ENCODE assay signal across 22 cellular contexts in the genomic region with DNA sequence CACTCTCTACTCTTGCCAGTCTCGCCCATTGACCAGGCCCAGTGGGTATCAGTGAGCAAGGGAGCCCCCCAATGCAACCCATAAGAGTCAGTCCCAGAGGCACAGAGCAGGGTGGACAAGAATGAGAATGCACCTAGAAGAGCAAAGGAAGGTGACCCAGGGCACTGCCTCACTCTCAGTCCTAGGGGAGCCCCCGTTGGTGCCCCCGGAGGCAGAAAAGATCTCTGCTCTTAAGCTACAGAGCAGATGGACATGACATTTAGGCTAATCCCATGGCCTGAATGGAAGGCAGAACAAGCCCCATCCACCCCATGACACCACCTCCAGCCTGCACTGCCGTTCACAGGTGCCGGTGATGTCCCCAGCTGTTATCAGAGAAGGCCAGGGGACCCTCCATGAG.
"Had no signal": no experiment of that assay in that cellular context is flagged by ENCODE, and none has a peak within 500 bp of the region (broad histone marks: within the 10 kb centered on the region; RNA-seq: fewer than 3 reads in every experiment).

No MANE protein-coding gene starts in this region.

- H3K36me3 Mint-ChIP-seq: mesothelial cell of epicardium had no signal

- DNase-seq: activated CD4-positive, alpha-beta T cell treated with anti-CD3 and anti-CD28 coated beads, Interleukin-2, amount 50 U/mL, for 1 hour; activated CD4-positive, CD25-positive, alpha-beta regulatory T cell treated with anti-CD3 and anti-CD28 coated beads, Interleukin-2, amount 50 U/mL, for 72 hours; activated CD8-positive, alpha-beta memory T cell treated with anti-CD3 and anti-CD28 coated beads for 24 hours; activated effector memory CD4-positive, alpha-beta T cell treated with anti-CD3 and anti-CD28 coated beads, Interleukin-2, amount 50 U/mL, for 16 hours; activated naive CD4-positive, alpha-beta T cell treated with anti-CD3 and anti-CD28 coated beads, Interleukin-2, amount 50 U/mL, for 16 hours; activated T-cell treated with anti-CD3 and anti-CD28 coated beads, Interleukin-2, amount 50 U/mL, for 72 hours; aorta; brain microvascular endothelial cell; central memory CD4-positive, alpha-beta T cell; dorsolateral prefrontal cortex; foreskin melanocyte; glutamatergic neuron; hippocampal formation; lower lobe of right lung; psoas muscle; right cardiac atrium; small intestine; stimulated activated CD4-positive, alpha-beta T cell treated with anti-CD3 and anti-CD28 coated beads, Interleukin-4, amount 100 ng/mL, for 1 hour; stimulated activated naive CD8-positive, alpha-beta T cell treated with anti-CD3 and anti-CD28 coated beads, Interleukin-15, amount 100 ng/mL, for 72 hours; transverse colon had no signal

- H3K9me3 ChIP-seq: lower lobe of right lung, psoas muscle, suprapubic skin, transverse colon had no signal

- H3K4me1 ChIP-seq: lower lobe of right lung, psoas muscle, transverse colon had no signal

- H3K4me1 Mint-ChIP-seq: stimulated activated naive CD8-positive, alpha-beta T cell treated with anti-CD3 and anti-CD28 coated beads, Interleukin-15, amount 100 ng/mL, for 72 hours had no signal

- H3K36me3 ChIP-seq: brain microvascular endothelial cell, lower lobe of right lung, suprapubic skin, transverse colon had no signal

- ATAC-seq: activated T-cell treated with anti-CD3 and anti-CD28 coated beads, Interleukin-2, amount 50 U/mL, for 72 hours; psoas muscle; right cardiac atrium; stimulated activated naive CD8-positive, alpha-beta T cell treated with anti-CD3 and anti-CD28 coated beads, Interleukin-15, amount 100 ng/mL, for 72 hours had no signal

- H3K4me3 Mint-ChIP-seq: activated T-cell treated with anti-CD3 and anti-CD28 coated beads, Interleukin-2, amount 50 U/mL, for 72 hours; mesothelial cell of epicardium; stimulated activated naive CD8-positive, alpha-beta T cell treated with anti-CD3 and anti-CD28 coated beads, Interleukin-15, amount 100 ng/mL, for 72 hours had no signal

- H3K27ac ChIP-seq: brain microvascular endothelial cell, dorsolateral prefrontal cortex, lower lobe of right lung, psoas muscle, suprapubic skin, transverse colon had no signal

- H3K27ac Mint-ChIP-seq: activated T-cell treated with anti-CD3 and anti-CD28 coated beads, Interleukin-2, amount 50 U/mL, for 72 hours; mesothelial cell of epicardium had no signal

- H3K4me3 ChIP-seq: dorsolateral prefrontal cortex, lower lobe of right lung, psoas muscle, suprapubic skin, transverse colon had no signal

- H3K27me3 ChIP-seq: suprapubic skin, transverse colon had no signal
